Comparison of ENCODE assay signal across 17 cellular contexts in genomic region chr5:172667786-172668735, GRCh38. TPM values are rescaled to one million over a fixed set of nuclear protein-coding genes. Genes with fewer than 3 reads are reported as not detected.
A peak's percentile ranks its signal among the peaks of the same experiment; 100 is the strongest.
DNase-seq lines count a peak whose midpoint lies in the region; ATAC-seq and TF ChIP-seq lines count a peak whose summit lies in the region.
"Had no signal": no experiment of that assay in that cellular context is flagged by ENCODE, and none has a peak within 500 bp of the region (broad histone marks: within the 10 kb centered on the region; RNA-seq: fewer than 3 reads in every experiment).

No MANE protein-coding gene starts in this region.

- H3K4me1 ChIP-seq in left ventricle myocardium inferior (peaks cover 100% of the 10 kb centered on the region), gastroesophageal sphincter (peaks cover 0 to 79% (median 20%) of the 10 kb centered on the region in 3 donors)

- H3K27ac ChIP-seq in left ventricle myocardium inferior (replicated peaks) (peak overlapping the region; percentile 97), gastroesophageal sphincter (peak overlapping the region; percentile 27 to 74 (median 66))

- no peaks in the 10 kb centered on the region for H3K27me3 Mint-ChIP-seq in activated naive CD8-positive, alpha-beta T cell treated with anti-CD3 and anti-CD28 coated beads, Interleukin-2, amount 50 U/mL, for 24 hours

- H3K36me3 ChIP-seq in left ventricle myocardium inferior (peaks cover 34% of the 10 kb centered on the region), gastroesophageal sphincter (peaks cover 0 to 31% of the 10 kb centered on the region in 2 donors)

- H3K27me3 ChIP-seq in left ventricle myocardium inferior (ENCODE audit: low read depth) (no peaks in the 10 kb centered on the region), gastroesophageal sphincter (no peaks in the 10 kb centered on the region)

- H3K4me3 ChIP-seq in left ventricle myocardium inferior (peak overlapping the region; percentile 17), gastroesophageal sphincter (no peak overlapping the region)

- TF ChIP-seq EP300 in gastroesophageal sphincter (IDR thresholded peaks at IDR 0.05): no peak

- intact Hi-C loops in left ventricle myocardium inferior (cut with micrococcal nuclease): no loop called here
- intact Hi-C loops in Right ventricle myocardium superior (cut with DNase I): no loop called here
- intact Hi-C loops in posterior vena cava (cut with DNase I): no loop called here

- H3K36me3 Mint-ChIP-seq in activated naive CD8-positive, alpha-beta T cell treated with anti-CD3 and anti-CD28 coated beads, Interleukin-2, amount 50 U/mL, for 24 hours (ENCODE audit: low read depth): no peaks in the 10 kb centered on the region
- H3K36me3 Mint-ChIP-seq: activated naive CD8-positive, alpha-beta T cell treated with anti-CD3 and anti-CD28 coated beads, Interleukin-2, amount 10 ng/mL, durations not matched to agents 7 days and 5 days had no signal

- H3K27ac Mint-ChIP-seq in activated naive CD8-positive, alpha-beta T cell treated with anti-CD3 and anti-CD28 coated beads, Interleukin-2, amount 50 U/mL, for 24 hours: no peak overlapping the region
- H3K27ac Mint-ChIP-seq: activated naive CD8-positive, alpha-beta T cell treated with anti-CD3 and anti-CD28 coated beads, Interleukin-2, amount 10 ng/mL, durations not matched to agents 7 days and 5 days; CD8-positive, alpha-beta memory T cell had no signal

- no peak for DNase-seq in left ventricle myocardium inferior
- DNase-seq in Right ventricle myocardium superior: no peak
- DNase-seq in posterior vena cava (ENCODE audit: low spot score): peak; percentile 53
- no peak for DNase-seq in activated naive CD8-positive, alpha-beta T cell treated with anti-CD3 and anti-CD28 coated beads, Interleukin-2, amount 50 U/mL, for 24 hours
- DNase-seq in T-helper 1 cell: no peak
- DNase-seq in AML-193 (lab: John Stamatoyannopoulos, UW): no peak
- DNase-seq: activated CD4-positive, alpha-beta T cell treated with anti-CD3 and anti-CD28 coated beads, Interleukin-2, amount 50 U/mL, for 4 hours; activated naive CD8-positive, alpha-beta T cell treated with anti-CD3 and anti-CD28 coated beads, Interleukin-2, amount 10 ng/mL, durations not matched to agents 7 days and 5 days; activated T-cell treated with anti-CD3 and anti-CD28 coated beads, Interleukin-2, amount 50 U/mL, for 4 hours; CD8-positive, alpha-beta memory T cell; hippocampal formation; Kasumi-1; kidney glomerular epithelial cell; NCI-H1694; NCI-H446 had no signal

- TF ChIP-seq POLR2A in gastroesophageal sphincter (IDR thresholded peaks at IDR 0.05): no peak

- H3K4me1 Mint-ChIP-seq in activated naive CD8-positive, alpha-beta T cell treated with anti-CD3 and anti-CD28 coated beads, Interleukin-2, amount 50 U/mL, for 24 hours: no peaks in the 10 kb centered on the region
- H3K4me1 Mint-ChIP-seq: CD8-positive, alpha-beta memory T cell had no signal

- ATAC-seq in Right ventricle myocardium superior (ENCODE audit: poor library complexity): no peak
- peak; percentile 8 for ATAC-seq in gastroesophageal sphincter
- ATAC-seq in activated naive CD8-positive, alpha-beta T cell treated with anti-CD3 and anti-CD28 coated beads, Interleukin-2, amount 50 U/mL, for 24 hours: no peak
- ATAC-seq in GM21723 (IDR thresholded peaks at IDR 0.05; ENCODE audit: unreplicated experiment): no peak
- ATAC-seq: activated T-cell treated with anti-CD3 and anti-CD28 coated beads, Interleukin-2, amount 50 U/mL, for 4 hours had no signal

- WGBS in gastroesophageal sphincter (ENCODE audit: low coverage in 1 of 2), 2 donors: 45 to 76% methylated on average over 4 to 11 of the region's 11 CpGs

- H3K4me3 Mint-ChIP-seq in activated naive CD8-positive, alpha-beta T cell treated with anti-CD3 and anti-CD28 coated beads, Interleukin-2, amount 50 U/mL, for 24 hours: no peak overlapping the region
- H3K4me3 Mint-ChIP-seq: activated naive CD8-positive, alpha-beta T cell treated with anti-CD3 and anti-CD28 coated beads, Interleukin-2, amount 10 ng/mL, durations not matched to agents 7 days and 5 days; activated T-cell treated with anti-CD3 and anti-CD28 coated beads, Interleukin-2, amount 50 U/mL, for 4 hours; CD8-positive, alpha-beta memory T cell had no signal

- H3K9me3 ChIP-seq in left ventricle myocardium inferior (replicated peaks): no peaks in the 10 kb centered on the region
- no peaks in the 10 kb centered on the region for H3K9me3 ChIP-seq in gastroesophageal sphincter

- no peaks in the 10 kb centered on the region for H3K9me3 Mint-ChIP-seq in activated naive CD8-positive, alpha-beta T cell treated with anti-CD3 and anti-CD28 coated beads, Interleukin-2, amount 50 U/mL, for 24 hours
- H3K9me3 Mint-ChIP-seq: activated naive CD8-positive, alpha-beta T cell treated with anti-CD3 and anti-CD28 coated beads, Interleukin-2, amount 10 ng/mL, durations not matched to agents 7 days and 5 days; CD8-positive, alpha-beta memory T cell had no signal

- TF ChIP-seq CTCF in left ventricle myocardium inferior (IDR thresholded peaks at IDR 0.05; ENCODE audit: borderline replicate concordance) (no peak), gastroesophageal sphincter (IDR thresholded peaks at IDR 0.05) (no peak)

RNA-seq across cellular contexts. Expression of gene NEURL1B, which starts 27.0 kb away (rescaled TPM):
- 24.0 TPM for total RNA-seq in left ventricle myocardium inferior
- total RNA-seq in Right ventricle myocardium superior: 28.8 TPM
- 10 to 100 TPM; 21.7 to 59.9 (median 41.5) TPM for total RNA-seq in gastroesophageal sphincter
- 10 to 100 TPM; 32.9 to 38.6 TPM for total RNA-seq in posterior vena cava
